Comparison of ENCODE assay signal across 8 cellular contexts in genomic region chr7:151172273-151173141, GRCh38. TPM values are rescaled to one million over a fixed set of nuclear protein-coding genes. Genes with fewer than 3 reads are reported as not detected.
DNase-seq lines count a peak whose midpoint lies in the region; ATAC-seq and TF ChIP-seq lines count a peak whose summit lies in the region.

No MANE protein-coding gene starts in this region.

- H3K27me3 Mint-ChIP-seq in activated CD4-positive, alpha-beta T cell treated with anti-CD3 and anti-CD28 coated beads, Interleukin-2, amount 10 ng/mL, durations not matched to agents 24 days and 14 days = peaks cover 54% of the 10 kb centered on the region

- no peaks in the 10 kb centered on the region for H3K9me3 ChIP-seq in lung (ENCODE audit: control insufficient read depth in 2 of 2, insufficient read depth in 1 of 2, low read length in 1 of 2)

- peaks cover 9% of the 10 kb centered on the region for H3K27me3 ChIP-seq in lung (ENCODE audit: control insufficient read depth, insufficient read depth)

- no peaks in the 10 kb centered on the region for H3K36me3 Mint-ChIP-seq in activated CD4-positive, alpha-beta T cell treated with anti-CD3 and anti-CD28 coated beads, Interleukin-2, amount 10 ng/mL, durations not matched to agents 24 days and 14 days (ENCODE audit: low read depth)

- no peak overlapping the region for H3K4me3 Mint-ChIP-seq in activated CD4-positive, alpha-beta T cell treated with anti-CD3 and anti-CD28 coated beads, Interleukin-2, amount 10 ng/mL, durations not matched to agents 24 days and 14 days

- WGBS in lung, 2 donors = 19 to 22% methylated on average over 42 of the region's 42 CpGs

- no peaks in the 10 kb centered on the region for H3K9me3 Mint-ChIP-seq in activated CD4-positive, alpha-beta T cell treated with anti-CD3 and anti-CD28 coated beads, Interleukin-2, amount 10 ng/mL, durations not matched to agents 24 days and 14 days

- H3K4me1 Mint-ChIP-seq in activated CD4-positive, alpha-beta T cell treated with anti-CD3 and anti-CD28 coated beads, Interleukin-2, amount 10 ng/mL, durations not matched to agents 24 days and 14 days = peaks cover 12% of the 10 kb centered on the region

- intact Hi-C loops in activated CD4-positive, alpha-beta T cell treated with anti-CD3 and anti-CD28 coated beads, Interleukin-2, amount 10 ng/mL, durations not matched to agents 24 days and 14 days (cut with micrococcal nuclease) = loop anchor here (1.0 to 5.0 kb wide), 3 partner anchors 48 to 275 kb away; no protein-coding TSS in a partner anchor

- peak; percentile 18 to 34 for DNase-seq in NOMO-1 (lab: John Stamatoyannopoulos, UW; ENCODE audit: unreplicated experiment in 2 of 2)
- no peak for DNase-seq in NOMO-1 treated with dmso at 0.1 percent for 144 hours (lab: John Stamatoyannopoulos, UW; ENCODE audit: unreplicated experiment)
- DNase-seq in NCI-H460 (ENCODE audit: extremely low read depth, low read depth) = peak; percentile 72
- peak; percentile 95 for DNase-seq in activated CD4-positive, alpha-beta T cell treated with anti-CD3 and anti-CD28 coated beads, Interleukin-2, amount 10 ng/mL, durations not matched to agents 24 days and 14 days
- DNase-seq in coronary artery (ENCODE audit: low spot score) = peak; percentile 84
- peak; percentile 84 for DNase-seq in lung (ENCODE audit: low spot score)
- DNase-seq in stimulated activated CD8-positive, alpha-beta memory T cell treated with anti-CD3 and anti-CD28 coated beads, Interleukin-12 subunit alpha, Interleukin-12 subunit beta, amount 100 ng/mL, for 4 hours (ENCODE audit: low read depth) = peak; percentile 63

- H3K27ac ChIP-seq in coronary artery = no peak overlapping the region
- H3K27ac ChIP-seq in lung (ENCODE audit: low read depth in 1 of 2, low read length in 1 of 2) = no peak overlapping the region

- ATAC-seq in HG02943 (IDR thresholded peaks at IDR 0.05; ENCODE audit: low read depth, unreplicated experiment) = peak; percentile 74
- peak; percentile 91 for ATAC-seq in lung (ENCODE audit: insufficient read depth, low FRiP score)

- H3K36me3 ChIP-seq in lung (ENCODE audit: control insufficient read depth in 2 of 2, insufficient read depth in 2 of 2, low read length in 2 of 2) = no peaks in the 10 kb centered on the region

- peak overlapping the region; percentile 13 for H3K27ac Mint-ChIP-seq in activated CD4-positive, alpha-beta T cell treated with anti-CD3 and anti-CD28 coated beads, Interleukin-2, amount 10 ng/mL, durations not matched to agents 24 days and 14 days

- H3K4me1 ChIP-seq in lung (ENCODE audit: control insufficient read depth in 2 of 2, insufficient read depth in 2 of 2, low read length in 2 of 2) = peaks cover 0 to 6% of the 10 kb centered on the region in 2 donors

- no peak overlapping the region for H3K4me3 ChIP-seq in coronary artery
- H3K4me3 ChIP-seq in lung = no peak overlapping the region

- TF ChIP-seq CTCF in coronary artery (IDR thresholded peaks at IDR 0.05) (peak; percentile 100), lung (IDR thresholded peaks at IDR 0.05; ENCODE audit: control extremely low read depth, extremely low read depth) (peak; percentile 100)

RNA-seq across cellular contexts. Expression of gene GBX1, which starts 5.0 kb away (rescaled TPM):
- total RNA-seq in NCI-H460 (2014; rRNA removed; shearing (Covaris generic)) = not detected in 2 replicates
- polyA plus RNA-seq in NCI-H460 (2014; cell fraction: nucleus; rRNA removed) = not detected in 2 replicates
- total RNA-seq in activated CD4-positive, alpha-beta T cell treated with anti-CD3 and anti-CD28 coated beads, Interleukin-2, amount 10 ng/mL, durations not matched to agents 24 days and 14 days = not detected in 2 replicates
- total RNA-seq in lung = not detected
- not detected for polyA plus RNA-seq in lung

RNA-seq across cellular contexts. Expression of gene ASB10, which starts 14.5 kb away (rescaled TPM):
- not detected in 2 replicates for total RNA-seq in NCI-H460 (2014; rRNA removed; shearing (Covaris generic))
- polyA plus RNA-seq in NCI-H460 (2014; cell fraction: nucleus; rRNA removed) = not detected in 2 replicates
- not detected in 2 replicates for total RNA-seq in activated CD4-positive, alpha-beta T cell treated with anti-CD3 and anti-CD28 coated beads, Interleukin-2, amount 10 ng/mL, durations not matched to agents 24 days and 14 days
- total RNA-seq in lung = not detected
- not detected for polyA plus RNA-seq in lung

RNA-seq across cellular contexts. Expression of gene H2BK1, which starts 37.8 kb away (rescaled TPM):
- total RNA-seq in NCI-H460 (2014; rRNA removed; shearing (Covaris generic)) = not detected in 2 replicates
- polyA plus RNA-seq in NCI-H460 (2014; cell fraction: nucleus; rRNA removed) = not detected in 2 replicates
- total RNA-seq in activated CD4-positive, alpha-beta T cell treated with anti-CD3 and anti-CD28 coated beads, Interleukin-2, amount 10 ng/mL, durations not matched to agents 24 days and 14 days = 0.83 TPM in 1 of 2 replicates, not detected in the other
- total RNA-seq in lung = under 1 TPM in 1 of 2 donors, not detected in 1; 0.52 TPM
- polyA plus RNA-seq in lung = not detected

RNA-seq across cellular contexts. Expression of gene ABCF2, which starts 54.5 kb away (rescaled TPM):
- total RNA-seq in NCI-H460 (2014; rRNA removed; shearing (Covaris generic)) = 70.0 and 73.6 TPM in 2 replicates
- 53.1 and 67.7 TPM in 2 replicates for polyA plus RNA-seq in NCI-H460 (2014; cell fraction: nucleus; rRNA removed)
- total RNA-seq in activated CD4-positive, alpha-beta T cell treated with anti-CD3 and anti-CD28 coated beads, Interleukin-2, amount 10 ng/mL, durations not matched to agents 24 days and 14 days = 84.6 and 90.3 TPM in 2 replicates
- 10 to 100 TPM; 13.2 to 36.2 TPM for total RNA-seq in lung
- polyA plus RNA-seq in lung = 10 to 100 TPM; 15.4 to 36.3 TPM

RNA-seq across cellular contexts. Expression of gene CHPF2, which starts 59.8 kb away (rescaled TPM):
- 33.3 and 33.7 TPM in 2 replicates for total RNA-seq in NCI-H460 (2014; rRNA removed; shearing (Covaris generic))
- 71.4 and 79.1 TPM in 2 replicates for polyA plus RNA-seq in NCI-H460 (2014; cell fraction: nucleus; rRNA removed)
- total RNA-seq in activated CD4-positive, alpha-beta T cell treated with anti-CD3 and anti-CD28 coated beads, Interleukin-2, amount 10 ng/mL, durations not matched to agents 24 days and 14 days = 42.0 and 46.4 TPM in 2 replicates
- 10 to 100 TPM; 23.3 to 54.0 TPM for total RNA-seq in lung
- 10 to 100 TPM; 33.8 to 36.2 TPM for polyA plus RNA-seq in lung
